Comparison of ENCODE assay signal across 1 cellular context in the genomic region with DNA sequence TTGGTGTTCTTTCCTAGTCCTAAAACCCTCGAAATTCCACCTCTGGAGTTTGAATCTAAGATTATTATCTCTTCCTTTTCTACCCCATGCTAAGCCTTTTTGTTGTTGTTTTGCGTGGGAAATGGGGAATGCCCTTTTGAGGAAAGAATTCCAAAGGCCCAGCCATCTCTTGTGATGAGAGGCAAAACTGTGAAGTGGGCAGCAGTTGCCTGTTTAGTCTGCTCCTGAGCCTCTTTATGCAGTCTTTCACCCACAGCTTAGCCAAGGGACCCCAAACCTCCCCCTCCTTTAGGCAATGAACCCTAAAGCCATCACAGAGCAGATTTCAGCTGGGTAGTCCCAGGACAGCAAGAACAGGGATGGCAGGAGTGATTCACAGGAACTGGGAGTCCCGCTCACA.
TF ChIP-seq lines count a peak whose summit lies in the region.

No MANE protein-coding gene starts in this region.

TF ChIP-seq in HEK293, 187 proteins besides CTCF, POLR2A, EP300 and RAD21 (continued from another document):
- no peak for TF ChIP-seq ZNF148 (tag by site-specific recombination; IDR thresholded peaks at IDR 0.05; ENCODE audit: borderline replicate concordance)
- no peak for TF ChIP-seq ZNF274 (IDR thresholded peaks at IDR 0.05; ENCODE audit: low read length)
- no peak for TF ChIP-seq ZNF274 (tag by site-specific recombination; IDR thresholded peaks at IDR 0.05; ENCODE audit: borderline replicate concordance)
